Comparison of ENCODE assay signal across 1 cellular context in genomic region chr1:77026126-77026525, GRCh38.
TF ChIP-seq lines count a peak whose summit lies in the region.

No MANE protein-coding gene starts in this region.

TF ChIP-seq in GM23338, 12 proteins besides CTCF, POLR2A, EP300 and RAD21 (continued from another document):
- TF ChIP-seq REST (IDR thresholded peaks at IDR 0.05; ENCODE audit: unreplicated experiment) = no peak
- TF ChIP-seq ZNF114 (CRISPR knock-in tag; IDR thresholded peaks at IDR 0.05) = no peak
- no peak for TF ChIP-seq NANOG (IDR thresholded peaks at IDR 0.05; ENCODE audit: borderline replicate concordance)
- TF ChIP-seq CREB1 (CRISPR knock-in tag; IDR thresholded peaks at IDR 0.05; ENCODE audit: low read depth) = no peak
TF ChIP-seq in GM23338: peak in this region for 0.
